ENCODE assay signal across 19 cellular contexts in genomic region chr3:134437211-134437752, GRCh38.
"Had no signal": no experiment of that assay in that cellular context is flagged by ENCODE, and none has a peak within 500 bp of the region (broad histone marks: within the 10 kb centered on the region; RNA-seq: fewer than 3 reads in every experiment).

No MANE protein-coding gene starts in this region.

- ATAC-seq: activated CD8-positive, alpha-beta T cell treated with anti-CD3 and anti-CD28 coated beads, Interleukin-2, amount 10 ng/mL, durations not matched to agents 7 days and 5 days; left ventricle myocardium superior; natural killer cell treated with Interleukin-12 subunit alpha and Interleukin-12 subunit beta and Interleukin-15 and Interleukin-18, amount 100 ng/mL, for 72 hours; psoas muscle; right lobe of liver had no signal

- H3K27ac ChIP-seq: brain microvascular endothelial cell, hepatocyte, psoas muscle, right lobe of liver, suprapubic skin, upper lobe of left lung had no signal

- H3K9me3 ChIP-seq: psoas muscle, right lobe of liver, suprapubic skin, upper lobe of left lung had no signal

- DNase-seq: activated CD4-positive, alpha-beta T cell treated with anti-CD3 and anti-CD28 coated beads for 4 hours; activated CD8-positive, alpha-beta memory T cell treated with anti-CD3 and anti-CD28 coated beads, Interleukin-2, amount 50 U/mL, for 4 hours; activated CD8-positive, alpha-beta T cell treated with anti-CD3 and anti-CD28 coated beads, Interleukin-2, amount 10 ng/mL, durations not matched to agents 7 days and 5 days; activated gamma-delta T cell treated with Interleukin-2 at 50 U/mL for 16 hours; amygdala; brain microvascular endothelial cell; cerebellar nuclear complex; effector CD8-positive, alpha-beta T cell; islet precursor cell; left ventricle myocardium superior; mesenchymal stem cell; occipital lobe; psoas muscle; right lobe of liver; T-helper 2 cell; upper lobe of left lung had no signal

- H3K4me1 ChIP-seq: psoas muscle, right lobe of liver, suprapubic skin, upper lobe of left lung had no signal

- H3K4me3 ChIP-seq: hepatocyte, psoas muscle, right lobe of liver, suprapubic skin, upper lobe of left lung had no signal

- H3K4me2 ChIP-seq: hepatocyte had no signal

- H3K79me2 ChIP-seq: hepatocyte had no signal

- H2AFZ ChIP-seq: hepatocyte had no signal

- H3K36me3 ChIP-seq: brain microvascular endothelial cell, right lobe of liver, suprapubic skin, upper lobe of left lung had no signal

- H3K27me3 ChIP-seq: brain microvascular endothelial cell, hepatocyte, right lobe of liver, suprapubic skin, upper lobe of left lung had no signal
